ENCODE assay signal across 32 cellular contexts in the genomic region with DNA sequence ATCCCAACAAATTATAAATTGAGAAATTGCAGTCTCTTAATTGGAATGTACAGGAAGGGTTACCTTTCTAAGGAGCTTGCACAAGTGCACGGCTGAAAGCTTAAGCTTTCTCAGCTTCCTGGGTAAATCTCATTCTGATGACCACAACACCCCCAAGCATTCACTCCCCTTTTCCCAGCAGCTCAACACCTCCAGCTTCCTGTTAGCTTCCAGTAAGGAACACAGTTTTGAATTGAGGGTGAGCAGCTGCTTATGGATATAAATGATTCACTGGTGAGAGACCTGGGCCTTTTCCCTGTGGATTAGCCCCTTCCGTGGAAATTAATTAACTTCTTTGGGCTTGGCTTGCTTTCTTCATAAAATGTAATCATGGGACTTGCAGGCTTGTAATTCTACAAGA.
DNase-seq lines count a peak whose midpoint lies in the region; ATAC-seq and TF ChIP-seq lines count a peak whose summit lies in the region.
"Had no signal": no experiment of that assay in that cellular context is flagged by ENCODE, and none has a peak within 500 bp of the region (broad histone marks: within the 10 kb centered on the region; RNA-seq: fewer than 3 reads in every experiment).

No MANE protein-coding gene starts in this region.

- H2AK5ac ChIP-seq in IMR-90 (ENCODE audit: low read depth, low read length) = no peak overlapping the region

- TF ChIP-seq POLR2A in IMR-90 (IDR thresholded peaks at IDR 0.05; ENCODE audit: low read depth, low read length) = no peak

- H3K36me3 Mint-ChIP-seq in CD4-positive, alpha-beta T cell (ENCODE audit: low read depth) = no peaks in the 10 kb centered on the region

- H4K5ac ChIP-seq in IMR-90 (ENCODE audit: low read depth, low read length) = no peak overlapping the region

- H2BK15ac ChIP-seq in IMR-90 (ENCODE audit: low read depth, low read length) = no peak overlapping the region

- H2AFZ ChIP-seq in IMR-90 (replicated peaks; ENCODE audit: low read length, poor library complexity) (no peak overlapping the region), mammary epithelial cell (ENCODE audit: low read depth, low read length) (peak overlapping the region; percentile 87)

- H3K4ac ChIP-seq in IMR-90 (ENCODE audit: low read depth, low read length) = no peak overlapping the region

- no peak overlapping the region for H4K8ac ChIP-seq in IMR-90 (ENCODE audit: low read depth in 2 of 2, low read length in 2 of 2)

- H3K4me1 ChIP-seq in IMR-90 (ENCODE audit: control insufficient read depth, insufficient read depth, low read length) (no peaks in the 10 kb centered on the region), mammary epithelial cell (ENCODE audit: insufficient read depth, low read length) (peaks cover 11% of the 10 kb centered on the region)
- H3K4me1 ChIP-seq: heart left ventricle, pancreas, suprapubic skin, upper lobe of right lung had no signal

- no TSS peak for BruUV-seq in IMR-90 (replicated peaks; lab: Mats Ljungman, UMichigan)
- no TSS peak for BruUV-seq in mammary epithelial cell (replicated peaks; lab: Mats Ljungman, UMichigan)

- H3K36me3 ChIP-seq in IMR-90 (ENCODE audit: control insufficient read depth, insufficient read depth, low read length) (no peaks in the 10 kb centered on the region), mammary epithelial cell (ENCODE audit: insufficient read depth, low read length) (no peaks in the 10 kb centered on the region)
- H3K36me3 ChIP-seq: heart left ventricle, pancreas, suprapubic skin, upper lobe of right lung had no signal

- TF ChIP-seq CTCF in IMR-90 (conservative IDR thresholded peaks at IDR 0.05; ENCODE audit: low read depth, low read length) (no peak), mammary epithelial cell (conservative IDR thresholded peaks at IDR 0.05 in 1 of 2, IDR thresholded peaks at IDR 0.05 in 1 of 2; ENCODE audit: extremely low read depth in 1 of 2, insufficient read depth in 1 of 2, low read depth in 1 of 2, low read length in 2 of 2) (no peak)
- no peak for TF ChIP-seq CTCF in CD4-positive, alpha-beta T cell (IDR thresholded peaks at IDR 0.05)

- no CpG with 5 or more reads among the region's 2 CpGs for WGBS in IMR-90 (ENCODE audit: extremely low coverage in 2 of 2, insufficient read length in 1 of 2), 2 experiments
- WGBS in mammary epithelial cell (ENCODE audit: low coverage, missing lambda C conversion rate) = 14% methylated on average over 2 of the region's 2 CpGs

- H3K4me2 ChIP-seq in IMR-90 (ENCODE audit: low read depth, low read length) = no peak overlapping the region
- no peak overlapping the region for H3K4me2 ChIP-seq in mammary epithelial cell (ENCODE audit: insufficient read depth, low read depth, low read length)
- H3K4me2 ChIP-seq: KMS-11, smooth muscle cell had no signal

- H4K20me1 ChIP-seq in IMR-90 (ENCODE audit: insufficient read depth, low read length) = no peaks in the 10 kb centered on the region
- H4K20me1 ChIP-seq in mammary epithelial cell (ENCODE audit: insufficient read depth, low read length) = no peaks in the 10 kb centered on the region

- no peak overlapping the region for H3K9ac ChIP-seq in IMR-90 (ENCODE audit: low read depth, low read length)
- H3K9ac ChIP-seq in mammary epithelial cell (ENCODE audit: insufficient read depth, low read length) = no peak overlapping the region
- H3K9ac ChIP-seq: KMS-11 had no signal

- H2AK9ac ChIP-seq in IMR-90 (replicated peaks; ENCODE audit: low read depth, low read length, poor library complexity) = no peak overlapping the region

- peaks cover 7% of the 10 kb centered on the region for H3K9me3 Mint-ChIP-seq in CD4-positive, alpha-beta T cell

- no peak overlapping the region for H2BK20ac ChIP-seq in IMR-90 (ENCODE audit: low read depth, low read length)

- CTCF ChIA-PET in IMR-90 (lab: Yijun Ruan, JAX) (interaction anchor here (0.6 to 1.1 kb wide), 2 partner anchors 12 to 68 kb away, joined by 3 read pairs; no protein-coding TSS in a partner anchor), mammary epithelial cell (lab: Charles Lee; ENCODE audit: low non-redundant PET) (no interaction called here)
- CTCF ChIA-PET in CD4-positive, alpha-beta T cell (lab: Charles Lee) = no interaction called here

- H3K27me3 Mint-ChIP-seq in CD4-positive, alpha-beta T cell = peaks cover 30% of the 10 kb centered on the region

- H3K4me3 Mint-ChIP-seq in CD4-positive, alpha-beta T cell = no peak overlapping the region
- H3K4me3 Mint-ChIP-seq: activated CD4-positive, alpha-beta T cell treated with anti-CD3 and anti-CD28 coated beads, Interleukin-2, amount 10 ng/mL, durations not matched to agents 24 days and 14 days; nephron had no signal

- no peak overlapping the region for H3K23ac ChIP-seq in IMR-90 (ENCODE audit: low read depth, low read length)

- H3K4me1 Mint-ChIP-seq in CD4-positive, alpha-beta T cell (ENCODE audit: low read depth) = no peaks in the 10 kb centered on the region
- H3K4me1 Mint-ChIP-seq: activated CD4-positive, alpha-beta T cell treated with anti-CD3 and anti-CD28 coated beads, Interleukin-2, amount 10 ng/mL, durations not matched to agents 24 days and 14 days had no signal

- intact Hi-C loops in IMR-90 (cut with micrococcal nuclease) (loop anchor here (5.0 kb wide), 1 partner anchor 52 kb away; no protein-coding TSS in a partner anchor), mammary epithelial cell (cut with micrococcal nuclease) (no loop called here)
- intact Hi-C loops in CD4-positive, alpha-beta T cell (cut with DNase I, micrococcal nuclease) = no loop called here

- H3K27ac ChIP-seq in IMR-90 (ENCODE audit: insufficient read depth, low read length) (no peak overlapping the region), mammary epithelial cell (ENCODE audit: insufficient read depth, low read depth, low read length) (peak overlapping the region; percentile 48)
- no peak overlapping the region for H3K27ac ChIP-seq in CD4-positive, alpha-beta T cell (ENCODE audit: low read depth, low read length)
- H3K27ac ChIP-seq: coronary artery, KMS-11, pancreas, suprapubic skin, upper lobe of right lung, VCaP had no signal

- H3K9me1 ChIP-seq in IMR-90 (ENCODE audit: insufficient read depth, low read length) = no peaks in the 10 kb centered on the region

- no peak overlapping the region for H4K91ac ChIP-seq in IMR-90 (ENCODE audit: insufficient read depth, low read depth, low read length)

- dilution Hi-C loops in IMR-90 (cut with HindIII; ENCODE audit: low sequenced_read_pairs, unreplicated experiment) (no loop called here), mammary epithelial cell (cut with HindIII; ENCODE audit: low sequenced_read_pairs) (no loop called here)

- 0 out of 2 replicates have a peak, but pooled peaks cover 3% of the 10 kb centered on the region for H3K27me3 ChIP-seq in IMR-90 (ENCODE audit: control insufficient read depth, insufficient read depth, low read length)
- H3K27me3 ChIP-seq in mammary epithelial cell (ENCODE audit: insufficient read depth, low read length) = no peaks in the 10 kb centered on the region
- no peaks in the 10 kb centered on the region for H3K27me3 ChIP-seq in CD4-positive, alpha-beta T cell (ENCODE audit: control insufficient read depth, insufficient read depth, low read length)
- H3K27me3 ChIP-seq: heart left ventricle, pancreas, suprapubic skin, upper lobe of right lung had no signal

- H3K79me2 ChIP-seq in mammary epithelial cell (ENCODE audit: insufficient read depth, low read length) = no peaks in the 10 kb centered on the region

- no peak overlapping the region for H3K27ac Mint-ChIP-seq in CD4-positive, alpha-beta T cell
- H3K27ac Mint-ChIP-seq: activated CD4-positive, alpha-beta T cell treated with anti-CD3 and anti-CD28 coated beads, Interleukin-2, amount 10 ng/mL, durations not matched to agents 24 days and 14 days; activated T-helper 2 cell treated with anti-CD3 and anti-CD28 coated beads, Interferon-gamma antibody, Interleukin-2, Interleukin-4, amounts not matched to agents 10 μg/mL and 5 μg/mL and 100 μg/mL, durations not matched to agents 14 hours and 24 hours and 36 hours; nephron had no signal

- TF ChIP-seq RAD21 in IMR-90 (IDR thresholded peaks at IDR 0.05; ENCODE audit: low read length) = no peak

- POLR2A ChIA-PET in IMR-90 (lab: Charles Lee; ENCODE audit: unreplicated experiment) = no interaction called here
- POLR2A ChIA-PET in CD4-positive, alpha-beta T cell (lab: Charles Lee) = no interaction called here

- no peak overlapping the region for H3K56ac ChIP-seq in IMR-90 (ENCODE audit: extremely low read depth, insufficient read depth, low read length)

- no peak overlapping the region for H3K14ac ChIP-seq in IMR-90 (replicated peaks; ENCODE audit: low read depth, low read length)

- no peak overlapping the region for H3K4me3 ChIP-seq in IMR-90 (ENCODE audit: insufficient read depth, low read depth, low read length)
- no peak overlapping the region for H3K4me3 ChIP-seq in mammary epithelial cell (replicated peaks in 1 of 3; ENCODE audit: insufficient read depth in 1 of 3, low read depth in 2 of 3, low read length in 3 of 3)
- H3K4me3 ChIP-seq in skeletal muscle cell (ENCODE audit: low read depth, low read length) = no peak overlapping the region
- H3K4me3 ChIP-seq: coronary artery, heart left ventricle, lung, pancreas, smooth muscle cell, suprapubic skin, upper lobe of right lung had no signal

- H3K9me3 ChIP-seq in IMR-90 (ENCODE audit: control insufficient read depth, insufficient read depth, low read length) (peaks cover 6% of the 10 kb centered on the region), mammary epithelial cell (replicated peaks; ENCODE audit: insufficient read depth, low read length) (peaks cover 4% of the 10 kb centered on the region)
- H3K9me3 ChIP-seq in CD4-positive, alpha-beta T cell (ENCODE audit: control insufficient read depth, low read length) = no peaks in the 10 kb centered on the region
- H3K9me3 ChIP-seq: pancreas, suprapubic skin, upper lobe of right lung had no signal

- no peaks in the 10 kb centered on the region for H3K79me1 ChIP-seq in IMR-90 (ENCODE audit: low read depth in 1 of 2, low read length in 2 of 2)

- DNase-seq in IMR-90 (peak; percentile 13), mammary epithelial cell (peak; percentile 4), iris pigment epithelial cell (ENCODE audit: low read depth) (peak; percentile 42), skeletal muscle cell (ENCODE audit: low read depth) (peak; percentile 57), DMS79 (lab: John Stamatoyannopoulos, UW) (no peak), LoVo (ENCODE audit: low spot score) (no peak)
- no peak for DNase-seq in CD4-positive, alpha-beta T cell
- DNase-seq: activated CD4-positive, alpha-beta T cell treated with anti-CD3 and anti-CD28 coated beads, Interleukin-2, amount 10 ng/mL, durations not matched to agents 24 days and 14 days; activated CD8-positive, alpha-beta memory T cell treated with anti-CD3 and anti-CD28 coated beads for 24 hours; activated naive CD4-positive, alpha-beta T cell treated with anti-CD3 and anti-CD28 coated beads, Interleukin-2, amount 50 U/mL, for 16 hours; activated T-cell treated with anti-CD3 and anti-CD28 coated beads for 4 hours; amniotic stem cell; effector memory CD4-positive, alpha-beta T cell; foreskin fibroblast; heart left ventricle; kidney; NCI-H1417; NCI-H2081; NCI-H446 treated with DMSO at 0.1 percent for 48 hours; pancreas; retina; stimulated activated naive CD4-positive, alpha-beta T cell; SW 1271; upper lobe of right lung had no signal

- in situ Hi-C loops in IMR-90 (cut with MboI; ENCODE audit: low sequenced_read_pairs) (no loop called here), mammary epithelial cell (cut with MboI; ENCODE audit: low sequenced_read_pairs in 2 of 2) (no loop called here)

- ATAC-seq in IMR-90 (ENCODE audit: low read depth) = no peak
- no peak for ATAC-seq in CD4-positive, alpha-beta T cell (ENCODE audit: poor library complexity)
- ATAC-seq: heart left ventricle, pancreas, upper lobe of right lung had no signal

- H2BK5ac ChIP-seq in IMR-90 (ENCODE audit: low read depth, low read length, poor library complexity, severe bottlenecking) = no peak overlapping the region

- no peak overlapping the region for H3K18ac ChIP-seq in IMR-90 (ENCODE audit: low read depth, low read length)

- H2BK120ac ChIP-seq in IMR-90 (ENCODE audit: low read depth, low read length) = no peak overlapping the region

Comparison
In these comparisons a context has a peak if more than half of its experiments do, and no peak if none do; other contexts are left out.
1. DNase-seq: peak in IMR-90 (single experiment), mammary epithelial cell (single experiment), iris pigment epithelial cell (single experiment) and skeletal muscle cell (single experiment); none in DMS79 (single experiment), LoVo (single experiment) and CD4-positive, alpha-beta T cell (0 of 10).